24 cellular contexts compared by ENCODE assay signal in the genomic region with DNA sequence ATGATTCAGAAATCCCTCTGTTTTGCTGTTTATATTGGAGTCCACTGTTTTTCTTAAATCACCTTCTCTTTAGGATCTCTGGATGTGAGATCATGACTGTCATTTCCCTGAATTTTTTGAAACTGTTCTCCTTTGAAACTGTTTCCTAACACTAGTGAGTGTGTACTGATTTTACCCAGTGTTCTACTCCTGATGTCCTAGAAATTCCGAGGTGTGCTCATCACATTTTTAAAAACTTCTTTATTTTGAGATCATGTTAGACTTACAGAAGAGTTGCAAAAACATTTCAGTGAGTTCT.
A peak's percentile ranks its signal among the peaks of the same experiment; 100 is the strongest.
DNase-seq lines count a peak whose midpoint lies in the region; ATAC-seq and TF ChIP-seq lines count a peak whose summit lies in the region.
"Had no signal": no experiment of that assay in that cellular context is flagged by ENCODE, and none has a peak within 500 bp of the region (broad histone marks: within the 10 kb centered on the region; RNA-seq: fewer than 3 reads in every experiment).

No MANE protein-coding gene starts in this region.

- intact Hi-C loops in Right ventricle myocardium inferior (cut with DNase I): no loop called here
- intact Hi-C loops in cardiac septum (cut with DNase I): no loop called here
- intact Hi-C loops in heart right ventricle (cut with DNase I): loop anchor here in 1 of 10 donors (2.0 kb wide), 1 partner anchor 185 kb away; no protein-coding TSS in a partner anchor

- WGBS in heart right ventricle, 2 donors: 46 to 66% methylated on average over 1 of the region's 1 CpG

- no peaks in the 10 kb centered on the region for H3K27me3 ChIP-seq in heart right ventricle
- H3K27me3 ChIP-seq: ovary, transverse colon had no signal

- no peak overlapping the region for H3K4me3 ChIP-seq in heart right ventricle
- H3K4me3 ChIP-seq: ovary, transverse colon had no signal

- H3K9me3 ChIP-seq in heart right ventricle: no peaks in the 10 kb centered on the region
- H3K9me3 ChIP-seq: ovary, transverse colon had no signal

- peaks cover 0 to 25% (median 16%) of the 10 kb centered on the region in 9 donors for H3K4me1 ChIP-seq in heart right ventricle

- no peak for DNase-seq in Right ventricle myocardium inferior (ENCODE audit: missing footprints)
- no peak for DNase-seq in cardiac septum (ENCODE audit: low spot score)
- no peak for DNase-seq in heart right ventricle
- no peak for DNase-seq in omental fat pad (ENCODE audit: low spot score)
- DNase-seq in stimulated activated naive CD4-positive, alpha-beta T cell treated with Interleukin-2 at 50 U/mL for 16 hours (lab: John Stamatoyannopoulos, UW): no peak
- DNase-seq in NCI-H187 (lab: John Stamatoyannopoulos, UW): no peak
- no peak for DNase-seq in activated CD4-positive, alpha-beta T cell treated with anti-CD3 and anti-CD28 coated beads for 1 hour
- DNase-seq: 8988T; activated CD4-positive, alpha-beta T cell treated with anti-CD3 and anti-CD28 coated beads for 36 hours; activated CD8-positive, alpha-beta memory T cell treated with anti-CD3 and anti-CD28 coated beads for 24 hours; activated naive CD4-positive, alpha-beta T cell treated with Interleukin-2 at 50 U/mL for 16 hours; activated T-cell treated with anti-CD3 and anti-CD28 coated beads, Interleukin-2, amount 50 U/mL, for 4 hours; amniotic stem cell; CD8-positive, alpha-beta T cell; glutamatergic neuron; KG1; left cardiac atrium; naive thymus-derived CD4-positive, alpha-beta T cell; NCI-H1694; NCI-H526; ovary; stimulated activated CD4-positive, alpha-beta T cell treated with anti-CD3 and anti-CD28 coated beads, Interleukin-15, amount 100 ng/mL, for 24 hours; transverse colon had no signal

- peak; percentile 27 for ATAC-seq in Right ventricle myocardium inferior
- peak in 4 of 8 donors; percentile 13 to 52 (median 30) for ATAC-seq in heart right ventricle
- peak; percentile 88 for ATAC-seq in omental fat pad (ENCODE audit: low FRiP score)
- ATAC-seq in HG02623 (IDR thresholded peaks at IDR 0.05; ENCODE audit: unreplicated experiment): no peak
- ATAC-seq: activated CD4-positive, alpha-beta T cell treated with anti-CD3 and anti-CD28 coated beads for 36 hours; activated T-cell treated with anti-CD3 and anti-CD28 coated beads, Interleukin-2, amount 50 U/mL, for 4 hours; CD8-positive, alpha-beta T cell; naive thymus-derived CD4-positive, alpha-beta T cell had no signal

- peak overlapping the region in 8 of 10 donors; percentile 22 to 73 (median 62) for H3K27ac ChIP-seq in heart right ventricle

- H3K36me3 ChIP-seq in heart right ventricle: no peaks in the 10 kb centered on the region
- H3K36me3 ChIP-seq: ovary, transverse colon had no signal

- TF ChIP-seq CTCF in heart right ventricle (IDR thresholded peaks at IDR 0.05) (no peak), omental fat pad (IDR thresholded peaks at IDR 0.05) (no peak)
